Comparison of ENCODE assay signal across 8 cellular contexts in genomic region chr3:42755681-42756578, GRCh38. TPM values are rescaled to one million over a fixed set of nuclear protein-coding genes. Genes with fewer than 3 reads are reported as not detected.
DNase-seq lines count a peak whose midpoint lies in the region; ATAC-seq and TF ChIP-seq lines count a peak whose summit lies in the region.

No MANE protein-coding gene starts in this region.

- no peak overlapping the region for H3K4me2 ChIP-seq in SK-N-SH

- TF ChIP-seq RAD21 in SK-N-SH (IDR thresholded peaks at IDR 0.05; ENCODE audit: low read length) = peak; percentile 52

- no peaks in the 10 kb centered on the region for H3K79me2 ChIP-seq in SK-N-SH (ENCODE audit: insufficient read depth)

- no peaks in the 10 kb centered on the region for H4K20me1 ChIP-seq in SK-N-SH (ENCODE audit: insufficient read depth)

- WGBS in SK-N-SH (ENCODE audit: low lambda C conversion rate) = 75% methylated on average over 5 of the region's 5 CpGs
- WGBS in stomach, 5 donors = 62 to 75% (median 67%) methylated on average over 5 of the region's 5 CpGs

- TF ChIP-seq EP300 in SK-N-SH (IDR thresholded peaks at IDR 0.05; ENCODE audit: borderline replicate concordance in 1 of 2, low read depth in 1 of 2, low read length in 1 of 2) (no peak), stomach (IDR thresholded peaks at IDR 0.05) (no peak)

- no peak for TF ChIP-seq POLR2A in stomach (IDR thresholded peaks at IDR 0.05)

- H3F3A ChIP-seq in SK-N-SH (replicated peaks; ENCODE audit: insufficient read depth) = no peaks in the 10 kb centered on the region

- H3K27me3 ChIP-seq in SK-N-SH (ENCODE audit: insufficient read depth) = no peaks in the 10 kb centered on the region
- H3K27me3 ChIP-seq in foreskin keratinocyte = peaks cover 10% of the 10 kb centered on the region
- no peaks in the 10 kb centered on the region for H3K27me3 ChIP-seq in stomach

- no peak overlapping the region for H3K27ac ChIP-seq in SK-N-SH (ENCODE audit: low read depth in 2 of 2, low read length in 1 of 2)
- H3K27ac ChIP-seq in foreskin keratinocyte = no peak overlapping the region
- peak overlapping the region in 3 of 5 donors; percentile 13 to 42 (median 32) for H3K27ac ChIP-seq in stomach

- POLR2A ChIA-PET in AG04449 (lab: Yijun Ruan, JAX) = no interaction called here
- POLR2A ChIA-PET in SK-N-SH (lab: Yijun Ruan, JAX) = no interaction called here

- H3K36me3 ChIP-seq in SK-N-SH (replicated peaks in 1 of 2; ENCODE audit: control insufficient read depth in 1 of 2, insufficient read depth in 2 of 2, low read length in 1 of 2) (no peaks in the 10 kb centered on the region), stomach (no peaks in the 10 kb centered on the region)

- H2AFZ ChIP-seq in SK-N-SH (ENCODE audit: low read depth) = no peak overlapping the region

- H3K4me3 ChIP-seq in AG04449 (ENCODE audit: low read depth, low read length) (no peak overlapping the region), GM12875 (ENCODE audit: low read depth, low read length) (no peak overlapping the region), SK-N-SH (ENCODE audit: low read depth in 2 of 2, low read length in 1 of 2) (no peak overlapping the region), stomach (no peak overlapping the region)

- CTCF ChIA-PET in AG04449 (lab: Yijun Ruan, JAX) = interaction anchor here (0.7 to 6.4 kb wide), 7 partner anchors 9 to 40 kb away, joined by 3 to 67 read pairs (median 4); no protein-coding TSS in a partner anchor
- CTCF ChIA-PET in SK-N-SH (lab: Yijun Ruan, JAX) = interaction anchor here (0.7 to 10.3 kb wide), 9 partner anchors 10 to 206 kb away, joined by 3 to 92 read pairs (median 3); no protein-coding TSS in a partner anchor

- H3K9me2 ChIP-seq in SK-N-SH = no peaks in the 10 kb centered on the region

- TF ChIP-seq CTCF in AG04449 (IDR thresholded peaks at IDR 0.05; ENCODE audit: insufficient read depth, low read length, missing control alignments) (peak; percentile 49), GM12875 (IDR thresholded peaks at IDR 0.05; ENCODE audit: borderline replicate concordance, insufficient read depth, low read depth, low read length) (peak; percentile 56), SK-N-SH (IDR thresholded peaks at IDR 0.05) (peak; percentile 41), foreskin keratinocyte (conservative IDR thresholded peaks at IDR 0.05) (peak; percentile 50), stomach (IDR thresholded peaks at IDR 0.05) (peak in 3 of 7 experiments; percentile 6 to 23 (median 15))

- no peaks in the 10 kb centered on the region for H3K4me1 ChIP-seq in SK-N-SH (ENCODE audit: control insufficient read depth in 1 of 2, insufficient read depth in 2 of 2, low read depth in 1 of 2, low read length in 1 of 2)
- H3K4me1 ChIP-seq in foreskin keratinocyte = no peaks in the 10 kb centered on the region
- H3K4me1 ChIP-seq in stomach = peaks cover 0 to 18% (median 8%) of the 10 kb centered on the region in 4 donors

- intact Hi-C loops in stomach (cut with DNase I; ENCODE audit: low total_unique reads) = no loop called here

- no peaks in the 10 kb centered on the region for H3K9me3 ChIP-seq in SK-N-SH
- H3K9me3 ChIP-seq in stomach = no peaks in the 10 kb centered on the region

- no peak overlapping the region for H3K9ac ChIP-seq in SK-N-SH

- ATAC-seq in foreskin keratinocyte = peak; percentile 55

- DNase-seq in AG04449 (ENCODE audit: low read depth, low spot score) (no peak), SK-N-SH (peak; percentile 59), foreskin keratinocyte (no peak), stomach (peak; percentile 51), NCI-H226 (no peak), DMS79 treated with DMSO at 0.1 percent for 48 hours (lab: John Stamatoyannopoulos, UW) (no peak), HPDE6-E6E7 (ENCODE audit: extremely low spot score) (no peak)

TF ChIP-seq in SK-N-SH, 30 proteins besides CTCF, POLR2A, EP300 and RAD21:
- no peak for TF ChIP-seq ZBTB33 (IDR thresholded peaks at IDR 0.05; ENCODE audit: borderline replicate concordance, low read depth)
- peak; percentile 28; the same call in 1 of the 2 replicates for TF ChIP-seq SMC3 (IDR thresholded peaks at IDR 0.05; ENCODE audit: low read depth, low read length)
- no peak for TF ChIP-seq GATA2 (CRISPR knock-in tag; IDR thresholded peaks at IDR 0.05)
TF ChIP-seq in SK-N-SH: peak in this region for 1.

RNA-seq across cellular contexts. Expression of gene CCDC13, which starts 17.1 kb away (rescaled TPM):
- polyA plus RNA-seq in SK-N-SH (2012; rRNA removed) (0.66 and 1.3 TPM in 2 replicates), foreskin keratinocyte (0.18 and 0.25 TPM in 2 replicates), stomach (1 to 10 TPM in 1 of 3 donors, under 1 TPM in 2; 0.44 to 2.9 (median 0.53) TPM)
- 0.37 and 0.82 TPM in 2 replicates for polyA plus RNA-seq in SK-N-SH (2012; cell fraction: cytosol; rRNA removed)
- 2.9 and 3.2 TPM in 2 replicates for polyA plus RNA-seq in SK-N-SH (2012; cell fraction: nucleus; rRNA removed)
- total RNA-seq in foreskin keratinocyte (0.32 TPM in 1 of 2 replicates, not detected in the other), stomach (10 to 100 TPM in 2 of 5 donors, 1 to 10 TPM in 1, under 1 TPM in 1, not detected in 1; 0.58 to 31.7 (median 10.0) TPM)

RNA-seq across cellular contexts. Expression of gene HIGD1A, which starts 48.4 kb away (rescaled TPM):
- 72.1 and 112 TPM in 2 replicates for polyA plus RNA-seq in SK-N-SH (2012; rRNA removed)
- polyA plus RNA-seq in SK-N-SH (2012; cell fraction: cytosol; rRNA removed) = 147 and 222 TPM in 2 replicates
- polyA plus RNA-seq in SK-N-SH (2012; cell fraction: nucleus; rRNA removed) = 13.6 and 31.7 TPM in 2 replicates
- total RNA-seq in foreskin keratinocyte = 236 and 243 TPM in 2 replicates
- polyA plus RNA-seq in foreskin keratinocyte = 183 and 201 TPM in 2 replicates
- 100 to 1,000 TPM in 2 of 5 donors, 10 to 100 TPM in 3; 62.0 to 313 (median 98.8) TPM for total RNA-seq in stomach
- polyA plus RNA-seq in stomach = 100 to 1,000 TPM; 202 to 413 (median 311) TPM

RNA-seq across cellular contexts. Expression of gene ACKR2, which starts 53.3 kb away (rescaled TPM):
- 0.10 and 0.11 TPM in 2 replicates for polyA plus RNA-seq in SK-N-SH (2012; rRNA removed)
- 0.03 and 0.09 TPM in 2 replicates for polyA plus RNA-seq in SK-N-SH (2012; cell fraction: cytosol; rRNA removed)
- polyA plus RNA-seq in SK-N-SH (2012; cell fraction: nucleus; rRNA removed) = 0.21 and 0.22 TPM in 2 replicates
- total RNA-seq in foreskin keratinocyte = 0.20 and 0.21 TPM in 2 replicates
- 0.04 and 0.11 TPM in 2 replicates for polyA plus RNA-seq in foreskin keratinocyte
- 1 to 10 TPM in 1 of 5 donors, under 1 TPM in 1, not detected in 3; 0.72 to 2.4 TPM for total RNA-seq in stomach
- polyA plus RNA-seq in stomach = under 1 TPM; 0.15 to 0.50 (median 0.30) TPM

RNA-seq across cellular contexts. Expression of gene HHATL, which starts 53.3 kb away (rescaled TPM):
- not detected in 2 replicates for polyA plus RNA-seq in SK-N-SH (2012; rRNA removed)
- polyA plus RNA-seq in SK-N-SH (2012; cell fraction: cytosol; rRNA removed) = not detected in 2 replicates
- polyA plus RNA-seq in SK-N-SH (2012; cell fraction: nucleus; rRNA removed) = 0.09 TPM in 1 of 2 replicates, not detected in the other
- not detected in 2 replicates for total RNA-seq in foreskin keratinocyte
- not detected in 2 replicates for polyA plus RNA-seq in foreskin keratinocyte
- total RNA-seq in stomach = not detected
- polyA plus RNA-seq in stomach = 1 to 10 TPM in 1 of 3 donors, under 1 TPM in 2; 0.81 to 6.9 (median 0.90) TPM

Comparison
In these comparisons a context has a peak if more than half of its experiments do, and no peak if none do; other contexts are left out.
1. DNase-seq: peak in SK-N-SH (single experiment) and stomach (single experiment); none in AG04449 (single experiment), foreskin keratinocyte (0 of 2), NCI-H226 (single experiment), DMS79 treated with DMSO at 0.1 percent for 48 hours (single experiment) and HPDE6-E6E7 (single experiment).
2. H3K27ac ChIP-seq: peak in stomach (3 of 5); none in SK-N-SH (0 of 2) and foreskin keratinocyte (single experiment).